Comparison of ENCODE assay signal across 19 cellular contexts in genomic region chr7:633381-634018, GRCh38.
DNase-seq lines count a peak whose midpoint lies in the region; ATAC-seq, FAIRE-seq and TF ChIP-seq lines count a peak whose summit lies in the region.
"Had no signal": no experiment of that assay in that cellular context is flagged by ENCODE, and none has a peak within 500 bp of the region (broad histone marks: within the 10 kb centered on the region; RNA-seq: fewer than 3 reads in every experiment).

No MANE protein-coding gene starts in this region.

- WGBS in spleen, 5 donors = 91 to 96% (median 95%) methylated on average over 12 of the region's 12 CpGs

- ATAC-seq in WTC11 (no peak), HG02981 (IDR thresholded peaks at IDR 0.05; ENCODE audit: unreplicated experiment) (no peak), HG02588 (IDR thresholded peaks at IDR 0.05; ENCODE audit: unreplicated experiment) (no peak)
- ATAC-seq: GM23338 had no signal

- H3K27me3 Mint-ChIP-seq in WTC11 (ENCODE audit: low read depth) = no peaks in the 10 kb centered on the region
- H3K27me3 Mint-ChIP-seq: CD4-positive, alpha-beta T cell; IgD-negative memory B cell had no signal

- H3K27ac ChIP-seq in kidney (ENCODE audit: low read depth in 2 of 2, low read length in 2 of 2) = no peak overlapping the region
- no peak overlapping the region for H3K27ac ChIP-seq in spleen
- H3K27ac ChIP-seq: BLaER1 treated with 17β-estradiol and CSF1 and Interleukin-3, amounts not matched to agents 10 nM and 100 nM had no signal

- no peak for TF ChIP-seq POLR2A in spleen (IDR thresholded peaks at IDR 0.05)

- FAIRE-seq in kidney (lab: Jason Lieb, UNC) = no peak
- FAIRE-seq: D721Med, GM12892 had no signal

- intact Hi-C loops in kidney (cut with DNase I) = loop anchor here (10.0 kb wide), 1 partner anchor 309 kb away; no protein-coding TSS in a partner anchor
- intact Hi-C loops in spleen (cut with DNase I; ENCODE audit: low total_unique reads) = loop anchor here (10.0 kb wide), 1 partner anchor 299 kb away; no protein-coding TSS in a partner anchor

- no peaks in the 10 kb centered on the region for H3K9me3 Mint-ChIP-seq in WTC11
- H3K9me3 Mint-ChIP-seq: CD4-positive, alpha-beta T cell; GM23338; IgD-negative memory B cell had no signal

- no peak overlapping the region for H3K4me3 ChIP-seq in kidney (ENCODE audit: low read length in 2 of 2)
- H3K4me3 ChIP-seq in spleen = no peak overlapping the region
- H3K4me3 ChIP-seq: BLaER1 treated with 17β-estradiol and CSF1 and Interleukin-3, amounts not matched to agents 10 nM and 100 nM; GM23338 had no signal

- H3K36me3 Mint-ChIP-seq in WTC11 = no peaks in the 10 kb centered on the region
- H3K36me3 Mint-ChIP-seq: IgD-negative memory B cell had no signal

- no peaks in the 10 kb centered on the region for H3K4me1 Mint-ChIP-seq in WTC11
- H3K4me1 Mint-ChIP-seq: GM23338, IgD-negative memory B cell had no signal

- POLR2A ChIA-PET in WTC11 (lab: Charles Lee) = no interaction called here

- no peaks in the 10 kb centered on the region for H3K27me3 ChIP-seq in spleen (replicated peaks in 1 of 7)

- no peak overlapping the region for H3K9ac ChIP-seq in kidney (ENCODE audit: low read length in 2 of 2)
- H3K9ac ChIP-seq: BLaER1 treated with 17β-estradiol and CSF1 and Interleukin-3, amounts not matched to agents 10 nM and 100 nM had no signal

- H3K9me3 ChIP-seq in kidney (ENCODE audit: control insufficient read depth in 1 of 2, low read length in 2 of 2) (no peaks in the 10 kb centered on the region), spleen (no peaks in the 10 kb centered on the region)
- H3K9me3 ChIP-seq: BLaER1 treated with 17β-estradiol and CSF1 and Interleukin-3, amounts not matched to agents 10 nM and 100 nM had no signal

- no peak overlapping the region for H3K27ac Mint-ChIP-seq in WTC11
- H3K27ac Mint-ChIP-seq: CD4-positive, alpha-beta T cell; GM23338 had no signal

- CTCF ChIA-PET in WTC11 (lab: Charles Lee) = interaction anchor here (0.6 kb wide), 1 partner anchor 14 kb away, joined by 6 read pairs; no protein-coding TSS in a partner anchor

- TF ChIP-seq CTCF in WTC11 (IDR thresholded peaks at IDR 0.05) = no peak
- no peak for TF ChIP-seq CTCF in kidney (IDR thresholded peaks at IDR 0.05; ENCODE audit: borderline replicate concordance, extremely low read depth, insufficient read depth)
- no peak for TF ChIP-seq CTCF in spleen (IDR thresholded peaks at IDR 0.05 in 8 of 11, conservative IDR thresholded peaks at IDR 0.05 in 3 of 11)

- peak; percentile 53 for DNase-seq in activated effector memory CD4-positive, alpha-beta T cell treated with anti-CD3 and anti-CD28 coated beads, Interleukin-2, amount 50 U/mL, for 16 hours
- DNase-seq in activated effector memory CD4-positive, alpha-beta T cell treated with Interleukin-2 at 50 U/mL for 16 hours = no peak
- DNase-seq in WTC11 (ENCODE audit: low spot score) (no peak), kidney (peak; percentile 25), spleen (peak; percentile 27), NCI-H345 treated with DMSO at 0.1 percent for 48 hours (lab: John Stamatoyannopoulos, UW; ENCODE audit: unreplicated experiment) (no peak)
- DNase-seq: ACHN; CD4-positive, alpha-beta T cell; DMS153; DND-41; GDM1; HCEC 1CT had no signal

- no peaks in the 10 kb centered on the region for H3K36me3 ChIP-seq in kidney (ENCODE audit: control insufficient read depth in 1 of 2, insufficient read depth in 2 of 2, low read length in 2 of 2)
- no peaks in the 10 kb centered on the region for H3K36me3 ChIP-seq in spleen
- H3K36me3 ChIP-seq: BLaER1 treated with 17β-estradiol and CSF1 and Interleukin-3, amounts not matched to agents 10 nM and 100 nM had no signal

- H3K4me3 Mint-ChIP-seq in WTC11 = no peak overlapping the region
- H3K4me3 Mint-ChIP-seq: CD4-positive, alpha-beta T cell; GM23338; IgD-negative memory B cell had no signal

- H3K4me1 ChIP-seq in kidney (ENCODE audit: control insufficient read depth in 1 of 2, insufficient read depth in 1 of 2, low read depth in 1 of 2, low read length in 2 of 2) (no peaks in the 10 kb centered on the region), spleen (peaks cover 0 to 12% (median 3%) of the 10 kb centered on the region in 6 donors)

TF ChIP-seq in WTC11, 78 proteins besides CTCF, POLR2A, EP300 and RAD21:
- TF ChIP-seq EMX1 (CRISPR knock-in tag; IDR thresholded peaks at IDR 0.05) = no peak
- TF ChIP-seq ATF6 (CRISPR knock-in tag; IDR thresholded peaks at IDR 0.05) = no peak
- TF ChIP-seq ZNF121 (CRISPR knock-in tag; IDR thresholded peaks at IDR 0.05) = peak; percentile 79

Comparison
In these comparisons a context has a peak if more than half of its experiments do, and no peak if none do; other contexts are left out.
1. DNase-seq: peak in activated effector memory CD4-positive, alpha-beta T cell treated with anti-CD3 and anti-CD28 coated beads, Interleukin-2, amount 50 U/mL, for 16 hours (single experiment), kidney (single experiment) and spleen (single experiment); none in activated effector memory CD4-positive, alpha-beta T cell treated with Interleukin-2 at 50 U/mL for 16 hours (single experiment), WTC11 (single experiment) and NCI-H345 treated with DMSO at 0.1 percent for 48 hours (single experiment).